Comparison of ENCODE assay signal across 23 cellular contexts in genomic region chr15:69579950-69580618, GRCh38.
DNase-seq lines count a peak whose midpoint lies in the region; ATAC-seq, FAIRE-seq and TF ChIP-seq lines count a peak whose summit lies in the region.
"Had no signal": no experiment of that assay in that cellular context is flagged by ENCODE, and none has a peak within 500 bp of the region (broad histone marks: within the 10 kb centered on the region; RNA-seq: fewer than 3 reads in every experiment).

No MANE protein-coding gene starts in this region.

- H3K36me3 Mint-ChIP-seq in stimulated activated memory B cell treated with anti-CD40 and anti-IgM and Interleukin-4, amounts not matched to agents 10 μg/mL and 1 μg/mL and 100 μg/mL, for 72 hours = no peaks in the 10 kb centered on the region
- H3K36me3 Mint-ChIP-seq in activated T-cell treated with anti-CD3 and anti-CD28 coated beads, Interleukin-2, amount 50 U/mL, for 72 hours (ENCODE audit: insufficient read depth in 2 of 2) = no peaks in the 10 kb centered on the region
- H3K36me3 Mint-ChIP-seq: CD4-positive, CD25-positive, alpha-beta regulatory T cell had no signal

- no peaks in the 10 kb centered on the region for H3K9me3 Mint-ChIP-seq in stimulated activated memory B cell treated with anti-CD40 and anti-IgM and Interleukin-4, amounts not matched to agents 10 μg/mL and 1 μg/mL and 100 μg/mL, for 72 hours
- H3K9me3 Mint-ChIP-seq in activated T-cell treated with anti-CD3 and anti-CD28 coated beads, Interleukin-2, amount 50 U/mL, for 72 hours = no peaks in the 10 kb centered on the region
- H3K9me3 Mint-ChIP-seq: CD4-positive, CD25-positive, alpha-beta regulatory T cell had no signal

- no peak overlapping the region for H3K4me3 ChIP-seq in right lobe of liver
- H3K4me3 ChIP-seq: SJCRH30 had no signal

- H3K9me3 ChIP-seq in right lobe of liver = no peaks in the 10 kb centered on the region
- H3K9me3 ChIP-seq: BE2C, SJCRH30 had no signal

- peaks cover 0 to 36% (median 16%) of the 10 kb centered on the region in 4 donors for H3K4me1 ChIP-seq in right lobe of liver
- H3K4me1 ChIP-seq: BE2C, SJCRH30 had no signal

- peaks cover 48% of the 10 kb centered on the region for H3K4me1 Mint-ChIP-seq in stimulated activated memory B cell treated with anti-CD40 and anti-IgM and Interleukin-4, amounts not matched to agents 10 μg/mL and 1 μg/mL and 100 μg/mL, for 72 hours
- H3K4me1 Mint-ChIP-seq in activated T-cell treated with anti-CD3 and anti-CD28 coated beads, Interleukin-2, amount 50 U/mL, for 72 hours (ENCODE audit: low read depth) = peaks cover 25% of the 10 kb centered on the region

- DNase-seq in HuH-7 (ENCODE audit: low spot score) (peak; percentile 76), SW480 (ENCODE audit: low spot score) (peak; percentile 19), right lobe of liver (peak; percentile 65 to 87 (median 87)), urothelium cell line (ENCODE audit: low spot score) (no peak), NCI-H82 (lab: John Stamatoyannopoulos, UW) (no peak)
- DNase-seq in activated T-cell treated with anti-CD3 and anti-CD28 coated beads, Interleukin-2, amount 50 U/mL, for 72 hours = no peak
- DNase-seq: BE2C; CD4-positive, CD25-positive, alpha-beta regulatory T cell; COR-L47; DMS 273 treated with DMSO at 0.1 percent for 48 hours; IMR-90; NCI-H1092 treated with DMSO at 0.1 percent for 48 hours; NCI-H146; NCI-H2029; NCI-H2227 treated with DMSO at 0.1 percent for 48 hours; NCI-H510A; SJCRH30; T-helper 1 cell had no signal

- TF ChIP-seq POLR2A in right lobe of liver (IDR thresholded peaks at IDR 0.05) = no peak

- H3K4me3 Mint-ChIP-seq in stimulated activated memory B cell treated with anti-CD40 and anti-IgM and Interleukin-4, amounts not matched to agents 10 μg/mL and 1 μg/mL and 100 μg/mL, for 72 hours = no peak overlapping the region
- no peak overlapping the region for H3K4me3 Mint-ChIP-seq in activated T-cell treated with anti-CD3 and anti-CD28 coated beads, Interleukin-2, amount 50 U/mL, for 72 hours
- H3K4me3 Mint-ChIP-seq: CD4-positive, CD25-positive, alpha-beta regulatory T cell had no signal

- no peak for TF ChIP-seq CTCF in right lobe of liver (IDR thresholded peaks at IDR 0.05)

- intact Hi-C loops in right lobe of liver (cut with DNase I) = no loop called here

- peaks cover 11% of the 10 kb centered on the region for H3K27me3 Mint-ChIP-seq in stimulated activated memory B cell treated with anti-CD40 and anti-IgM and Interleukin-4, amounts not matched to agents 10 μg/mL and 1 μg/mL and 100 μg/mL, for 72 hours
- H3K27me3 Mint-ChIP-seq in activated T-cell treated with anti-CD3 and anti-CD28 coated beads, Interleukin-2, amount 50 U/mL, for 72 hours (ENCODE audit: low read depth) = peaks cover 12% of the 10 kb centered on the region

- H3K36me3 ChIP-seq in right lobe of liver = no peaks in the 10 kb centered on the region
- H3K36me3 ChIP-seq: BE2C, SJCRH30 had no signal

- peak; percentile 5 for FAIRE-seq in urothelium cell line (lab: Jason Lieb, UNC)
- FAIRE-seq: GM12892, H54 had no signal

- WGBS in right lobe of liver (ENCODE audit: insufficient coverage, low coverage, low lambda C conversion rate, missing lambda C conversion rate) = 20% methylated on average over 7 of the region's 7 CpGs

- H3K27ac ChIP-seq in right lobe of liver = peak overlapping the region in 2 of 3 donors; percentile 19 to 68
- H3K27ac ChIP-seq: KMS-11, SJCRH30 had no signal

- H3K27ac Mint-ChIP-seq in stimulated activated memory B cell treated with anti-CD40 and anti-IgM and Interleukin-4, amounts not matched to agents 10 μg/mL and 1 μg/mL and 100 μg/mL, for 72 hours = no peak overlapping the region
- no peak overlapping the region for H3K27ac Mint-ChIP-seq in activated T-cell treated with anti-CD3 and anti-CD28 coated beads, Interleukin-2, amount 50 U/mL, for 72 hours
- H3K27ac Mint-ChIP-seq: CD4-positive, CD25-positive, alpha-beta regulatory T cell had no signal

- H3K27me3 ChIP-seq in right lobe of liver = no peaks in the 10 kb centered on the region
- H3K27me3 ChIP-seq: BE2C, SJCRH30 had no signal

- peak; percentile 87 to 91 (median 90) for ATAC-seq in right lobe of liver
- ATAC-seq in stimulated activated memory B cell treated with anti-CD40 and anti-IgM and Interleukin-4, amounts not matched to agents 10 μg/mL and 1 μg/mL and 100 μg/mL, for 72 hours = no peak
- ATAC-seq in activated T-cell treated with anti-CD3 and anti-CD28 coated beads, Interleukin-2, amount 50 U/mL, for 72 hours (replicated peaks in 1 of 2) = no peak
- ATAC-seq: Panc1 had no signal

Comparison
In these comparisons a context has a peak if more than half of its experiments do, and no peak if none do; other contexts are left out.
1. DNase-seq: peak in HuH-7 (single experiment), SW480 (single experiment) and right lobe of liver (3 of 3); none in urothelium cell line (single experiment), NCI-H82 (single experiment) and activated T-cell treated with anti-CD3 and anti-CD28 coated beads, Interleukin-2, amount 50 U/mL, for 72 hours (0 of 2).
2. ATAC-seq: peak in right lobe of liver (4 of 4); none in stimulated activated memory B cell treated with anti-CD40 and anti-IgM and Interleukin-4, amounts not matched to agents 10 μg/mL and 1 μg/mL and 100 μg/mL, for 72 hours (single experiment) and activated T-cell treated with anti-CD3 and anti-CD28 coated beads, Interleukin-2, amount 50 U/mL, for 72 hours (0 of 2).